In genomic region chr17:31593806-31594205, GRCh38 we compare ENCODE assay signal across 13 cellular contexts.
A peak's percentile ranks its signal among the peaks of the same experiment; 100 is the strongest.
DNase-seq lines count a peak whose midpoint lies in the region.
"Had no signal": no experiment of that assay in that cellular context is flagged by ENCODE, and none has a peak within 500 bp of the region (broad histone marks: within the 10 kb centered on the region; RNA-seq: fewer than 3 reads in every experiment).

No MANE protein-coding gene starts in this region.

- H3K9ac ChIP-seq in skeletal muscle tissue (ENCODE audit: low read depth in 1 of 3, low read length in 3 of 3) = peak overlapping the region in 1 of 3 donors; percentile 16

- H3K4me3 Mint-ChIP-seq in activated T-helper 1 cell treated with anti-CD3 and anti-CD28 coated beads, Interleukin-12 subunit alpha, Interleukin-12 subunit beta, Interleukin-2, Interleukin-4 antibody, amounts not matched to agents 30 ng/mL and 10 ng/mL and 1 ng/mL, durations not matched to agents 14 hours and 24 hours and 36 hours = no peak overlapping the region
- H3K4me3 Mint-ChIP-seq: naive thymus-derived CD4-positive, alpha-beta T cell; stimulated activated naive CD8-positive, alpha-beta T cell treated with anti-CD3 and anti-CD28 coated beads, Interleukin-15, Interleukin-2, amounts not matched to agents 100 ng/mL and 50 ng/mL, for 24 hours had no signal

- no peak overlapping the region for H3K27ac Mint-ChIP-seq in activated T-helper 1 cell treated with anti-CD3 and anti-CD28 coated beads, Interleukin-12 subunit alpha, Interleukin-12 subunit beta, Interleukin-2, Interleukin-4 antibody, amounts not matched to agents 30 ng/mL and 10 ng/mL and 1 ng/mL, durations not matched to agents 14 hours and 24 hours and 36 hours
- H3K27ac Mint-ChIP-seq: naive thymus-derived CD4-positive, alpha-beta T cell; stimulated activated naive CD8-positive, alpha-beta T cell treated with anti-CD3 and anti-CD28 coated beads, Interleukin-15, Interleukin-2, amounts not matched to agents 100 ng/mL and 50 ng/mL, for 24 hours had no signal

- peaks cover 0 to 3% (median 0%) of the 10 kb centered on the region in 3 donors for H3K36me3 ChIP-seq in skeletal muscle tissue (ENCODE audit: control insufficient read depth in 3 of 3, insufficient read depth in 3 of 3, low read length in 3 of 3)

- H3K27ac ChIP-seq in skeletal muscle tissue (ENCODE audit: low read depth, low read length) = peak overlapping the region; percentile 72
- H3K27ac ChIP-seq: SK-N-MC had no signal

- H3K36me3 Mint-ChIP-seq in activated T-helper 1 cell treated with anti-CD3 and anti-CD28 coated beads, Interleukin-12 subunit alpha, Interleukin-12 subunit beta, Interleukin-2, Interleukin-4 antibody, amounts not matched to agents 30 ng/mL and 10 ng/mL and 1 ng/mL, durations not matched to agents 14 hours and 24 hours and 36 hours (ENCODE audit: low read depth) = no peaks in the 10 kb centered on the region
- H3K36me3 Mint-ChIP-seq: naive thymus-derived CD4-positive, alpha-beta T cell had no signal

- H3K4me3 ChIP-seq in skeletal muscle tissue (ENCODE audit: low read length in 3 of 3) = peak overlapping the region in 1 of 3 donors; percentile 41
- H3K4me3 ChIP-seq: SK-N-MC had no signal

- no peaks in the 10 kb centered on the region for H3K9me3 Mint-ChIP-seq in activated T-helper 1 cell treated with anti-CD3 and anti-CD28 coated beads, Interleukin-12 subunit alpha, Interleukin-12 subunit beta, Interleukin-2, Interleukin-4 antibody, amounts not matched to agents 30 ng/mL and 10 ng/mL and 1 ng/mL, durations not matched to agents 14 hours and 24 hours and 36 hours
- H3K9me3 Mint-ChIP-seq: naive thymus-derived CD4-positive, alpha-beta T cell; stimulated activated naive CD8-positive, alpha-beta T cell treated with anti-CD3 and anti-CD28 coated beads, Interleukin-15, Interleukin-2, amounts not matched to agents 100 ng/mL and 50 ng/mL, for 24 hours had no signal

- H3K4me1 ChIP-seq in skeletal muscle tissue (ENCODE audit: control insufficient read depth in 3 of 3, insufficient read depth in 3 of 3, low read length in 3 of 3) = peaks cover 30 to 40% (median 33%) of the 10 kb centered on the region in 3 donors

- peak; percentile 93 for DNase-seq in GM03348 (ENCODE audit: low spot score)
- DNase-seq in SK-N-DZ (ENCODE audit: low spot score) = peak; percentile 38
- DNase-seq in glomerular visceral epithelial cell (ENCODE audit: extremely low spot score) = peak; percentile 79
- no peak for DNase-seq in NOMO-1 (lab: John Stamatoyannopoulos, UW; ENCODE audit: unreplicated experiment in 2 of 2)
- DNase-seq in NCI-H748 treated with DMSO at 0.1 percent for 48 hours (lab: John Stamatoyannopoulos, UW) = no peak
- no peak for DNase-seq in activated T-helper 1 cell treated with anti-CD3 and anti-CD28 coated beads, Interleukin-12 subunit alpha, Interleukin-12 subunit beta, Interleukin-2, Interleukin-4 antibody, amounts not matched to agents 30 ng/mL and 10 ng/mL and 1 ng/mL, durations not matched to agents 14 hours and 24 hours and 36 hours (ENCODE audit: low spot score)
- no peak for DNase-seq in NCI-H187 treated with DMSO at 0.1 percent for 48 hours (lab: John Stamatoyannopoulos, UW)
- DNase-seq: activated CD4-positive, alpha-beta T cell treated with anti-CD3 and anti-CD28 coated beads for 4 hours; activated gamma-delta T cell treated with Interleukin-2 at 50 U/mL for 16 hours; naive thymus-derived CD4-positive, alpha-beta T cell had no signal

- no peaks in the 10 kb centered on the region for H3K9me3 ChIP-seq in skeletal muscle tissue (ENCODE audit: control insufficient read depth in 3 of 3, low read length in 3 of 3)

- intact Hi-C loops in activated T-helper 1 cell treated with anti-CD3 and anti-CD28 coated beads, Interleukin-12 subunit alpha, Interleukin-12 subunit beta, Interleukin-2, Interleukin-4 antibody, amounts not matched to agents 30 ng/mL and 10 ng/mL and 1 ng/mL, durations not matched to agents 14 hours and 24 hours and 36 hours (cut with micrococcal nuclease) = no loop called here

- no peaks in the 10 kb centered on the region for H3K4me1 Mint-ChIP-seq in activated T-helper 1 cell treated with anti-CD3 and anti-CD28 coated beads, Interleukin-12 subunit alpha, Interleukin-12 subunit beta, Interleukin-2, Interleukin-4 antibody, amounts not matched to agents 30 ng/mL and 10 ng/mL and 1 ng/mL, durations not matched to agents 14 hours and 24 hours and 36 hours (ENCODE audit: low read depth)

- no peaks in the 10 kb centered on the region for H3K27me3 ChIP-seq in skeletal muscle tissue (ENCODE audit: control insufficient read depth in 3 of 3, insufficient read depth in 3 of 3, low read length in 3 of 3)

- H3K27me3 Mint-ChIP-seq in activated T-helper 1 cell treated with anti-CD3 and anti-CD28 coated beads, Interleukin-12 subunit alpha, Interleukin-12 subunit beta, Interleukin-2, Interleukin-4 antibody, amounts not matched to agents 30 ng/mL and 10 ng/mL and 1 ng/mL, durations not matched to agents 14 hours and 24 hours and 36 hours (ENCODE audit: insufficient read depth) = no peaks in the 10 kb centered on the region
- H3K27me3 Mint-ChIP-seq: naive thymus-derived CD4-positive, alpha-beta T cell; stimulated activated naive CD8-positive, alpha-beta T cell treated with anti-CD3 and anti-CD28 coated beads, Interleukin-15, Interleukin-2, amounts not matched to agents 100 ng/mL and 50 ng/mL, for 24 hours had no signal

Comparison
In these comparisons a context has a peak if more than half of its experiments do, and no peak if none do; other contexts are left out.
1. DNase-seq: peak in GM03348 (single experiment), SK-N-DZ (single experiment) and glomerular visceral epithelial cell (single experiment); none in NOMO-1 (0 of 2), NCI-H748 treated with DMSO at 0.1 percent for 48 hours (single experiment), activated T-helper 1 cell treated with anti-CD3 and anti-CD28 coated beads, Interleukin-12 subunit alpha, Interleukin-12 subunit beta, Interleukin-2, Interleukin-4 antibody, amounts not matched to agents 30 ng/mL and 10 ng/mL and 1 ng/mL, durations not matched to agents 14 hours and 24 hours and 36 hours (single experiment) and NCI-H187 treated with DMSO at 0.1 percent for 48 hours (single experiment).